Comparison of ENCODE assay signal across 18 cellular contexts in genomic region chr5:107112207-107112606, GRCh38.
DNase-seq lines count a peak whose midpoint lies in the region; TF ChIP-seq lines count a peak whose summit lies in the region.
"Had no signal": no experiment of that assay in that cellular context is flagged by ENCODE, and none has a peak within 500 bp of the region (broad histone marks: within the 10 kb centered on the region; RNA-seq: fewer than 3 reads in every experiment).

No MANE protein-coding gene starts in this region.

- no peaks in the 10 kb centered on the region for H4K20me1 ChIP-seq in smooth muscle cell (ENCODE audit: low read depth)

- no peak overlapping the region for H2AFZ ChIP-seq in smooth muscle cell (ENCODE audit: low read depth)
- H2AFZ ChIP-seq: GM23248 had no signal

- no peaks in the 10 kb centered on the region for H3K27me3 ChIP-seq in smooth muscle cell (ENCODE audit: low read depth)

- H3K79me2 ChIP-seq in smooth muscle cell (ENCODE audit: low read depth) = no peaks in the 10 kb centered on the region

- DNase-seq in HFF-Myc (ENCODE audit: extremely low read depth, low read depth) = peak; percentile 11
- peak; percentile 79 to 91 for DNase-seq in NCI-H524 (lab: John Stamatoyannopoulos, UW)
- peak; percentile 49 for DNase-seq in cerebellum (ENCODE audit: low spot score)
- peak; percentile 51 for DNase-seq in superior temporal gyrus (ENCODE audit: extremely low spot score)
- DNase-seq in NCI-H345 (lab: John Stamatoyannopoulos, UW) = no peak
- DNase-seq in smooth muscle cell (lab: John Stamatoyannopoulos, UW; ENCODE audit: unreplicated experiment) = no peak
- DNase-seq in COLO668 (lab: John Stamatoyannopoulos, UW; ENCODE audit: unreplicated experiment) = no peak
- DNase-seq: ACHN; CD8-positive, alpha-beta memory T cell; DND-41; GF-D8; GM23248; Karpas-422; NCI-H1436; NCI-H2029 treated with DMSO at 0.1 percent for 48 hours; NCI-H526; NK-92 treated with Interleukin-12 subunit alpha and Interleukin-12 subunit beta, amount 100 ng/mL, for 24 hours had no signal

- no peak overlapping the region for H3K27ac ChIP-seq in smooth muscle cell (ENCODE audit: low read depth)
- H3K27ac ChIP-seq: GM23248 had no signal

- H3K4me3 ChIP-seq in HFF-Myc (replicated peaks; ENCODE audit: low read depth, low read length) = no peak overlapping the region
- H3K4me3 ChIP-seq in smooth muscle cell = no peak overlapping the region
- H3K4me3 ChIP-seq: GM12878, GM23248 had no signal

- H3K4me2 ChIP-seq in smooth muscle cell = no peak overlapping the region

- WGBS in smooth muscle cell (ENCODE audit: low lambda C conversion rate) = 90% methylated on average over 5 of the region's 5 CpGs

- H3F3A ChIP-seq in smooth muscle cell (ENCODE audit: low read depth) = no peaks in the 10 kb centered on the region

- no peak overlapping the region for H3K9ac ChIP-seq in smooth muscle cell (ENCODE audit: low read depth)
- H3K9ac ChIP-seq: GM23248 had no signal

- no peaks in the 10 kb centered on the region for H3K9me3 ChIP-seq in smooth muscle cell (replicated peaks; ENCODE audit: low read depth)

- no peak for TF ChIP-seq CTCF in HFF-Myc (IDR thresholded peaks at IDR 0.05; ENCODE audit: low read depth, low read length, missing control alignments)
- TF ChIP-seq CTCF in smooth muscle cell (IDR thresholded peaks at IDR 0.05; ENCODE audit: borderline replicate concordance, insufficient read depth, poor library complexity, severe bottlenecking) = no peak

- H3K36me3 ChIP-seq in smooth muscle cell (ENCODE audit: low read depth) = no peaks in the 10 kb centered on the region

- no peaks in the 10 kb centered on the region for H3K4me1 ChIP-seq in smooth muscle cell (ENCODE audit: low read depth)

Comparison
In these comparisons a context has a peak if more than half of its experiments do, and no peak if none do; other contexts are left out.
1. DNase-seq: peak in HFF-Myc (single experiment), NCI-H524 (2 of 2), cerebellum (single experiment) and superior temporal gyrus (single experiment); none in NCI-H345 (single experiment), smooth muscle cell (single experiment) and COLO668 (single experiment).